ENCODE assay signal across 18 cellular contexts in genomic region chr9:129400001-129400970, GRCh38.
A peak's percentile ranks its signal among the peaks of the same experiment; 100 is the strongest.
DNase-seq lines count a peak whose midpoint lies in the region; ATAC-seq and TF ChIP-seq lines count a peak whose summit lies in the region.
"Had no signal": no experiment of that assay in that cellular context is flagged by ENCODE, and none has a peak within 500 bp of the region (broad histone marks: within the 10 kb centered on the region; RNA-seq: fewer than 3 reads in every experiment).

No MANE protein-coding gene starts in this region.

- H3K36me3 ChIP-seq in cardiac muscle cell: no peaks in the 10 kb centered on the region
- no peaks in the 10 kb centered on the region for H3K36me3 ChIP-seq in right atrium auricular region
- no peaks in the 10 kb centered on the region for H3K36me3 ChIP-seq in osteoblast (ENCODE audit: insufficient read depth, low read length)
- H3K36me3 ChIP-seq in SJCRH30: no peaks in the 10 kb centered on the region
- H3K36me3 ChIP-seq in esophagus muscularis mucosa: no peaks in the 10 kb centered on the region
- no peaks in the 10 kb centered on the region for H3K36me3 ChIP-seq in MG63
- H3K36me3 ChIP-seq: suprapubic skin had no signal

- no peak overlapping the region for H3K4me2 ChIP-seq in osteoblast (ENCODE audit: insufficient read depth, low read length)

- intact Hi-C loops in left ventricle myocardium superior (cut with micrococcal nuclease): no loop called here
- intact Hi-C loops in esophagus muscularis mucosa (cut with DNase I): no loop called here

- H3K79me2 ChIP-seq in osteoblast (ENCODE audit: insufficient read depth, low read length): no peaks in the 10 kb centered on the region

- H3K4me1 ChIP-seq in cardiac muscle cell (ENCODE audit: low read depth) (peaks cover 26% of the 10 kb centered on the region), right atrium auricular region (peaks cover 0 to 21% of the 10 kb centered on the region in 2 donors), osteoblast (ENCODE audit: insufficient read depth, low read length) (no peaks in the 10 kb centered on the region), SJCRH30 (no peaks in the 10 kb centered on the region), esophagus muscularis mucosa (peaks cover 14 to 49% (median 32%) of the 10 kb centered on the region in 4 donors)

- 90% methylated on average over 26 of the region's 44 CpGs for WGBS in esophagus muscularis mucosa

- H3K4me3 ChIP-seq in cardiac muscle cell (no peak overlapping the region), right atrium auricular region (no peak overlapping the region), osteoblast (ENCODE audit: insufficient read depth, low read length) (no peak overlapping the region), SJCRH30 (no peak overlapping the region), esophagus muscularis mucosa (no peak overlapping the region), MG63 (no peak overlapping the region)
- H3K4me3 ChIP-seq: suprapubic skin had no signal

- H3K9me3 ChIP-seq in cardiac muscle cell (ENCODE audit: low read depth) (no peaks in the 10 kb centered on the region), right atrium auricular region (no peaks in the 10 kb centered on the region), osteoblast (ENCODE audit: low read depth, low read length) (no peaks in the 10 kb centered on the region), SJCRH30 (replicated peaks) (no peaks in the 10 kb centered on the region; the same call in 1 of the 2 replicates), esophagus muscularis mucosa (no peaks in the 10 kb centered on the region), MG63 (no peaks in the 10 kb centered on the region)
- H3K9me3 ChIP-seq: suprapubic skin had no signal

- H3K27me3 ChIP-seq in cardiac muscle cell (peaks cover 2% of the 10 kb centered on the region), right atrium auricular region (no peaks in the 10 kb centered on the region), osteoblast (ENCODE audit: insufficient read depth, low read length) (peaks cover 11% of the 10 kb centered on the region), SJCRH30 (peaks cover 28% of the 10 kb centered on the region), esophagus muscularis mucosa (no peaks in the 10 kb centered on the region), MG63 (no peaks in the 10 kb centered on the region)
- H3K27me3 ChIP-seq: suprapubic skin had no signal

- H3K27ac ChIP-seq in cardiac muscle cell (peak overlapping the region; percentile 23), right atrium auricular region (no peak overlapping the region), osteoblast (ENCODE audit: low read depth, low read length) (no peak overlapping the region), SJCRH30 (no peak overlapping the region), esophagus muscularis mucosa (replicated peaks in 1 of 4) (peak overlapping the region in 2 of 4 donors; percentile 69 to 73)
- H3K27ac ChIP-seq: suprapubic skin had no signal

- no peak for TF ChIP-seq EP300 in esophagus muscularis mucosa (IDR thresholded peaks at IDR 0.05)

- ATAC-seq in left ventricle myocardium superior: no peak

- H4K20me1 ChIP-seq in osteoblast (ENCODE audit: insufficient read depth, low read length): no peaks in the 10 kb centered on the region

- DNase-seq in cardiac muscle cell (ENCODE audit: low read depth in 1 of 2, low spot score in 1 of 2): no peak
- DNase-seq in right atrium auricular region (ENCODE audit: low spot score): no peak
- peak; percentile 24 for DNase-seq in left ventricle myocardium superior
- DNase-seq in osteoblast (ENCODE audit: insufficient read length, low spot score, missing footprints): peak; percentile 52
- DNase-seq in activated CD8-positive, alpha-beta memory T cell treated with anti-CD3 and anti-CD28 coated beads, Interleukin-2, amount 50 U/mL, for 48 hours: no peak
- no peak for DNase-seq in SJCRH30
- DNase-seq in esophagus muscularis mucosa (ENCODE audit: extremely low spot score): no peak
- DNase-seq in MG63: no peak
- DNase-seq: activated CD4-positive, alpha-beta T cell treated with anti-CD3 and anti-CD28 coated beads for 1 hour; activated gamma-delta T cell treated with Interleukin-2 at 50 U/mL for 16 hours; anterior cingulate cortex; DMS 273 treated with DMSO at 0.1 percent for 48 hours; GF-D8; hypothalamus; kidney glomerular epithelial cell; NCI-H1417 treated with DMSO at 0.1 percent for 48 hours; stimulated activated CD4-positive, alpha-beta T cell treated with anti-CD3 and anti-CD28 coated beads, Interleukin-4, amount 100 ng/mL, for 24 hours had no signal

- H2AFZ ChIP-seq in osteoblast (ENCODE audit: low read length): no peak overlapping the region

- no peak for TF ChIP-seq POLR2A in esophagus muscularis mucosa (IDR thresholded peaks at IDR 0.05; ENCODE audit: low read depth)

- TF ChIP-seq CTCF in cardiac muscle cell (IDR thresholded peaks at IDR 0.05; ENCODE audit: low read depth, low read length) (no peak), right atrium auricular region (IDR thresholded peaks at IDR 0.05) (no peak), osteoblast (IDR thresholded peaks at IDR 0.05; ENCODE audit: extremely low read depth, low read depth, low read length) (no peak), esophagus muscularis mucosa (IDR thresholded peaks at IDR 0.05) (no peak)

Comparison
In these comparisons a context has a peak if more than half of its experiments do, and no peak if none do; other contexts are left out.
1. DNase-seq: peak in left ventricle myocardium superior (single experiment) and osteoblast (single experiment); none in cardiac muscle cell (0 of 2), right atrium auricular region (single experiment), activated CD8-positive, alpha-beta memory T cell treated with anti-CD3 and anti-CD28 coated beads, Interleukin-2, amount 50 U/mL, for 48 hours (single experiment), SJCRH30 (0 of 2), esophagus muscularis mucosa (single experiment) and MG63 (single experiment).